ENCODE assay signal across 8 cellular contexts in genomic region chr5:138752951-138753793, GRCh38. TPM values are rescaled to one million over a fixed set of nuclear protein-coding genes. Genes with fewer than 3 reads are reported as not detected.
DNase-seq lines count a peak whose midpoint lies in the region; ATAC-seq and TF ChIP-seq lines count a peak whose summit lies in the region.

Gene CTNNA1, plus strand, starts transcription at chr5:138753425. Its CDS starts 28,500 bp downstream, at chr5:138781925.

- no peaks in the 10 kb centered on the region for H3K9me3 Mint-ChIP-seq in activated T-helper 17 cell treated with anti-CD3 and anti-CD28 coated beads, Interleukin-2, amount 50 U/mL, for 72 hours
- H3K9me3 Mint-ChIP-seq in natural killer cell treated with Interleukin-12 subunit alpha and Interleukin-12 subunit beta and Interleukin-15 and Interleukin-18, amount 100 ng/mL, for 72 hours: no peaks in the 10 kb centered on the region

- peak within 1 kb of the TSS; percentile 88 for H3K27ac Mint-ChIP-seq in activated T-helper 17 cell treated with anti-CD3 and anti-CD28 coated beads, Interleukin-2, amount 50 U/mL, for 72 hours
- H3K27ac Mint-ChIP-seq in natural killer cell treated with Interleukin-12 subunit alpha and Interleukin-12 subunit beta and Interleukin-15 and Interleukin-18, amount 100 ng/mL, for 72 hours: peak within 1 kb of the TSS; percentile 0 to 48

- peak; percentile 76 for DNase-seq in 8988T
- peak; percentile 72 to 92 (median 89) for DNase-seq in Peyer's patch
- peak; percentile 52 for DNase-seq in fibroblast of peridontal ligament (ENCODE audit: extremely low read depth)
- DNase-seq in natural killer cell treated with Interleukin-12 subunit alpha and Interleukin-12 subunit beta and Interleukin-15 and Interleukin-18, amount 100 ng/mL, for 72 hours (ENCODE audit: low spot score): peak; percentile 70
- peak; percentile 44 for DNase-seq in stimulated activated naive CD4-positive, alpha-beta T cell treated with Interleukin-2 at 50 U/mL for 16 hours (lab: John Stamatoyannopoulos, UW)

- ATAC-seq in GM18867 (IDR thresholded peaks at IDR 0.05; ENCODE audit: unreplicated experiment): peak; percentile 48
- peak; percentile 41 for ATAC-seq in HG03442 (IDR thresholded peaks at IDR 0.05; ENCODE audit: unreplicated experiment)
- ATAC-seq in activated T-helper 17 cell treated with anti-CD3 and anti-CD28 coated beads, Interleukin-2, amount 50 U/mL, for 72 hours (replicated peaks): peak; percentile 25
- peak; percentile 87 to 89 for ATAC-seq in natural killer cell treated with Interleukin-12 subunit alpha and Interleukin-12 subunit beta and Interleukin-15 and Interleukin-18, amount 100 ng/mL, for 72 hours

- no peaks in the 10 kb centered on the region for H3K27me3 ChIP-seq in Peyer's patch

- peaks cover 13% of the 10 kb centered on the region for H3K27me3 Mint-ChIP-seq in activated T-helper 17 cell treated with anti-CD3 and anti-CD28 coated beads, Interleukin-2, amount 50 U/mL, for 72 hours
- peaks cover 0 to 21% of the 10 kb centered on the region in 2 donors for H3K27me3 Mint-ChIP-seq in natural killer cell treated with Interleukin-12 subunit alpha and Interleukin-12 subunit beta and Interleukin-15 and Interleukin-18, amount 100 ng/mL, for 72 hours

- TF ChIP-seq CTCF in Peyer's patch (IDR thresholded peaks at IDR 0.05): peak in 3 of 6 experiments; percentile 13 to 37 (median 27)

- peaks cover 0 to 6% (median 0%) of the 10 kb centered on the region in 3 donors for H3K36me3 ChIP-seq in Peyer's patch

- H3K36me3 Mint-ChIP-seq in activated T-helper 17 cell treated with anti-CD3 and anti-CD28 coated beads, Interleukin-2, amount 50 U/mL, for 72 hours (ENCODE audit: low read depth): peaks cover 23% of the 10 kb centered on the region
- peaks cover 4% of the 10 kb centered on the region for H3K36me3 Mint-ChIP-seq in natural killer cell treated with Interleukin-12 subunit alpha and Interleukin-12 subunit beta and Interleukin-15 and Interleukin-18, amount 100 ng/mL, for 72 hours

- peak within 1 kb of the TSS; percentile 89 for H3K4me3 Mint-ChIP-seq in activated T-helper 17 cell treated with anti-CD3 and anti-CD28 coated beads, Interleukin-2, amount 50 U/mL, for 72 hours
- peak within 1 kb of the TSS; percentile 74 for H3K4me3 Mint-ChIP-seq in natural killer cell treated with Interleukin-12 subunit alpha and Interleukin-12 subunit beta and Interleukin-15 and Interleukin-18, amount 100 ng/mL, for 72 hours

- TF ChIP-seq POLR2A in Peyer's patch (IDR thresholded peaks at IDR 0.05): peak; percentile 56 to 65

- peak within 1 kb of the TSS; percentile 89 to 99 (median 98) for H3K27ac ChIP-seq in Peyer's patch

- peak within 1 kb of the TSS; percentile 90 to 97 (median 91) for H3K4me3 ChIP-seq in Peyer's patch

- peaks cover 29% of the 10 kb centered on the region for H3K4me1 Mint-ChIP-seq in activated T-helper 17 cell treated with anti-CD3 and anti-CD28 coated beads, Interleukin-2, amount 50 U/mL, for 72 hours
- H3K4me1 Mint-ChIP-seq in natural killer cell treated with Interleukin-12 subunit alpha and Interleukin-12 subunit beta and Interleukin-15 and Interleukin-18, amount 100 ng/mL, for 72 hours (ENCODE audit: low read depth in 2 of 2): peaks cover 16 to 19% of the 10 kb centered on the region in 2 donors

- H3K9me3 ChIP-seq in Peyer's patch: no peaks in the 10 kb centered on the region

- peaks cover 0 to 27% (median 0%) of the 10 kb centered on the region in 4 donors for H3K4me1 ChIP-seq in Peyer's patch

RNA-seq across cellular contexts. Expression of gene CTNNA1, which starts in this region (rescaled TPM):
- 100 to 1,000 TPM; 351 to 516 (median 369) TPM for total RNA-seq in Peyer's patch
- total RNA-seq in activated T-helper 17 cell treated with anti-CD3 and anti-CD28 coated beads, Interleukin-2, amount 50 U/mL, for 72 hours: 10 to 100 TPM; 63.6 to 92.1 TPM
- 10 to 100 TPM; 50.6 to 65.8 TPM for total RNA-seq in natural killer cell treated with Interleukin-12 subunit alpha and Interleukin-12 subunit beta and Interleukin-15 and Interleukin-18, amount 100 ng/mL, for 72 hours

Comparison
In these comparisons a context has a peak if more than half of its experiments do, and no peak if none do; other contexts are left out.
1. Peak in every context shown above with its lines: DNase-seq, ATAC-seq, H3K4me3 ChIP-seq and H3K27ac ChIP-seq.
2. ATAC-seq: peak in every context shown above with its lines; median percentile 88 in natural killer cell treated with Interleukin-12 subunit alpha and Interleukin-12 subunit beta and Interleukin-15 and Interleukin-18, amount 100 ng/mL, for 72 hours; 48 in GM18867; 41 in HG03442; 25 in activated T-helper 17 cell treated with anti-CD3 and anti-CD28 coated beads, Interleukin-2, amount 50 U/mL, for 72 hours.